ENCODE assay signal across 8 cellular contexts in the genomic region with DNA sequence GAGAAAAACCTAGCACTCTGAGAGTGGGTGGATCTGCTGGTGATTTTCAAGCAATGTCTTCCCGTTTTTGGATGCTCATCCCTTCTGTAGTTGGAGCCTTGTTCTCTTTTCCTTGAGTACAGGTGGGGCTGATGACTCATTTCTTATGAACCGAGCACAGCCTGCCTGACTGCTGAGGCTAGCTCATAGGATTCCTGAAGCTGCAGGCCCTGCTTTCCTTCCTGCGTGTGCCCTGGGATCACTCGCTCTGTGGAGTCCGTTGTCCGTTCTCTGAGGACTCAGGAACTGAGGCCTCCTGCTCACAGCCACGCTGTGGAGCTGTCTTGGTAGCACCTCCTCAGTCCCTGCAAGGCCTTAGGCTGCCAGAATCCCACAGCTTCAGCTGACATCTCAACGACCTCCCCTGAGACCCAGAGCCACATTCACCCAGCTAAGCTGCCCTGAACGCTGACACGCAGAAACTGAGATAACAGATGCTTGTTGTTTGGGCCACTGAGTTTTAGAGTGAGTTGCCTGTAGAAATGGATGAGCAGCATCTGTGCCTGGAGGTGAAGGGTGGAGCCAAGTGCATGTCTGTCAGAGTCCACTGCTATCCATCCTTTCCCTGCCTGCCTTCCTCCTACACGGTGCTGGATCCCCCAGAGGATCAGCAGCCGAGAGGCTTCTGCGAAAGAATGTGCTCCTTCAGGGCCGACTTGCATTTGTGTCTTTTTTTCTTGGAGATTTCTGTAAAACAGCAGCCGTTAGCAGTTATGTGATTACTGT.
A peak's percentile ranks its signal among the peaks of the same experiment; 100 is the strongest.
DNase-seq lines count a peak whose midpoint lies in the region; ATAC-seq and TF ChIP-seq lines count a peak whose summit lies in the region.

No MANE protein-coding gene starts in this region.

- H2AFZ ChIP-seq in mesenchymal stem cell (ENCODE audit: low read depth, low read length): no peak overlapping the region

- no peaks in the 10 kb centered on the region for H3K27me3 Mint-ChIP-seq in CD8-positive, alpha-beta memory T cell

- no peak overlapping the region for H3K27ac ChIP-seq in CD8-positive, alpha-beta memory T cell (ENCODE audit: low read depth, low read length)
- H3K27ac ChIP-seq in breast epithelium (peak overlapping the region; percentile 21 to 69), mesenchymal stem cell (ENCODE audit: low read length, poor library complexity, severe bottlenecking) (peak overlapping the region; percentile 58)

- peaks cover 84% of the 10 kb centered on the region for H3K4me1 ChIP-seq in CD8-positive, alpha-beta memory T cell (ENCODE audit: insufficient read depth, low read length)
- H3K4me1 ChIP-seq in breast epithelium: peaks cover 9 to 11% of the 10 kb centered on the region in 2 donors
- H3K4me1 ChIP-seq in mesenchymal stem cell (ENCODE audit: control insufficient read depth, insufficient read depth, low read depth, low read length): peaks cover 21% of the 10 kb centered on the region

- TF ChIP-seq POLR2A in breast epithelium (IDR thresholded peaks at IDR 0.05): no peak

- no peak overlapping the region for H3K4ac ChIP-seq in mesenchymal stem cell (ENCODE audit: low read depth in 1 of 2, low read length in 2 of 2)

- H3K4me1 Mint-ChIP-seq in CD8-positive, alpha-beta memory T cell: peaks cover 77 to 96% (median 95%) of the 10 kb centered on the region in 3 donors

- H3K9me3 ChIP-seq in CD8-positive, alpha-beta memory T cell (ENCODE audit: low read length): no peaks in the 10 kb centered on the region
- H3K9me3 ChIP-seq in breast epithelium (no peaks in the 10 kb centered on the region), mesenchymal stem cell (ENCODE audit: control insufficient read depth, low read length) (no peaks in the 10 kb centered on the region)

- H3K36me3 Mint-ChIP-seq in CD8-positive, alpha-beta memory T cell: no peaks in the 10 kb centered on the region

- peak overlapping the region; percentile 8 for H3K4me2 ChIP-seq in mesenchymal stem cell (ENCODE audit: low read length, poor library complexity, severe bottlenecking)

- H3K23ac ChIP-seq in mesenchymal stem cell (ENCODE audit: low read length in 2 of 2): no peak overlapping the region

- H2BK15ac ChIP-seq in mesenchymal stem cell (ENCODE audit: low read depth, poor library complexity, severe bottlenecking): no peak overlapping the region

- H3K9me3 Mint-ChIP-seq in CD8-positive, alpha-beta memory T cell: no peaks in the 10 kb centered on the region

- no peak overlapping the region for H2BK12ac ChIP-seq in mesenchymal stem cell (ENCODE audit: low read length in 2 of 2)

- no peak for ATAC-seq in HG03135 (IDR thresholded peaks at IDR 0.05; ENCODE audit: unreplicated experiment)
- ATAC-seq in GM19452 (IDR thresholded peaks at IDR 0.05; ENCODE audit: unreplicated experiment): no peak

- DNase-seq in CD8-positive, alpha-beta memory T cell: no peak
- peak; percentile 84 for DNase-seq in HPDE6-E6E7 (ENCODE audit: extremely low spot score)
- DNase-seq in breast epithelium (ENCODE audit: low spot score in 2 of 2): no peak
- peak; percentile 30 for DNase-seq in mesenchymal stem cell
- no peak for DNase-seq in SW480 (ENCODE audit: low spot score)
- no peak for DNase-seq in activated CD4-positive, alpha-beta T cell treated with anti-CD3 and anti-CD28 coated beads for 4 hours

- peak overlapping the region in 1 of 2 experiments; percentile 38 for H3K18ac ChIP-seq in mesenchymal stem cell (ENCODE audit: low read depth in 1 of 2, low read length in 2 of 2)

- POLR2A ChIA-PET in CD8-positive, alpha-beta memory T cell (lab: Charles Lee): interaction anchor here (0.7 to 2.1 kb wide), 3 partner anchors 8 to 475 kb away, joined by 3 to 7 read pairs (median 5); no protein-coding TSS in a partner anchor

- peaks cover 27% of the 10 kb centered on the region for H3K79me1 ChIP-seq in mesenchymal stem cell (replicated peaks; ENCODE audit: low read length, poor library complexity, severe bottlenecking)

- peak overlapping the region; percentile 55 for H3K4me3 ChIP-seq in CD8-positive, alpha-beta memory T cell (ENCODE audit: low read length)
- H3K4me3 ChIP-seq in breast epithelium (peak overlapping the region in 1 of 3 donors; percentile 39), mesenchymal stem cell (ENCODE audit: insufficient read depth in 1 of 2, low read depth in 1 of 2, low read length in 2 of 2) (no peak overlapping the region)

- no peak overlapping the region for H4K8ac ChIP-seq in mesenchymal stem cell (ENCODE audit: low read length)

- H2AK5ac ChIP-seq in mesenchymal stem cell (ENCODE audit: low read length, severe bottlenecking): peak overlapping the region; percentile 5

- no peak overlapping the region for H2BK120ac ChIP-seq in mesenchymal stem cell (ENCODE audit: low read depth, low read length)

- 66% methylated on average over 14 of the region's 15 CpGs for WGBS in mesenchymal stem cell

- H4K91ac ChIP-seq in mesenchymal stem cell (ENCODE audit: low read length): no peak overlapping the region

- no peaks in the 10 kb centered on the region for H3K36me3 ChIP-seq in CD8-positive, alpha-beta memory T cell (ENCODE audit: insufficient read depth, low read length)
- H3K36me3 ChIP-seq in breast epithelium (no peaks in the 10 kb centered on the region), mesenchymal stem cell (ENCODE audit: control insufficient read depth in 1 of 2, insufficient read depth in 2 of 2, low read depth in 1 of 2, low read length in 2 of 2) (peaks cover 0 to 3% of the 10 kb centered on the region in 2 experiments)

- CTCF ChIA-PET in CD8-positive, alpha-beta memory T cell (lab: Charles Lee): interaction anchor here (1.3 to 1.7 kb wide), 2 partner anchors 29 to 36 kb away, joined by 3 to 4 read pairs; no protein-coding TSS in a partner anchor

- H3K27me3 ChIP-seq in CD8-positive, alpha-beta memory T cell (ENCODE audit: insufficient read depth, low read length, poor library complexity, severe bottlenecking): no peaks in the 10 kb centered on the region
- H3K27me3 ChIP-seq in breast epithelium (no peaks in the 10 kb centered on the region), mesenchymal stem cell (ENCODE audit: control insufficient read depth in 1 of 2, insufficient read depth in 1 of 2, low read length in 2 of 2) (no peaks in the 10 kb centered on the region)

- H2BK5ac ChIP-seq in mesenchymal stem cell (ENCODE audit: low read depth, low read length, poor library complexity, severe bottlenecking): no peak overlapping the region

- no peak overlapping the region for H3K14ac ChIP-seq in mesenchymal stem cell (ENCODE audit: low read length in 2 of 2)

- intact Hi-C loops in breast epithelium (cut with DNase I; ENCODE audit: low total_unique reads): no loop called here

- H3K4me3 Mint-ChIP-seq in CD8-positive, alpha-beta memory T cell: peak overlapping the region; percentile 45 to 81 (median 76)

- H3K27ac Mint-ChIP-seq in CD8-positive, alpha-beta memory T cell: peak overlapping the region in 7 of 8 donors; percentile 71 to 94 (median 93)

- no peak for TF ChIP-seq CTCF in breast epithelium (IDR thresholded peaks at IDR 0.05)

- H3K9ac ChIP-seq in mesenchymal stem cell (ENCODE audit: low read length): no peak overlapping the region

Comparison
In these comparisons a context has a peak if more than half of its experiments do, and no peak if none do; other contexts are left out.
1. DNase-seq: peak in HPDE6-E6E7 (single experiment) and mesenchymal stem cell (single experiment); none in CD8-positive, alpha-beta memory T cell (0 of 5), breast epithelium (0 of 2), SW480 (single experiment) and activated CD4-positive, alpha-beta T cell treated with anti-CD3 and anti-CD28 coated beads for 4 hours (0 of 2).